ENCODE assay signal across 27 cellular contexts in genomic region chr10:106635947-106636346, GRCh38.
"Had no signal": no experiment of that assay in that cellular context is flagged by ENCODE, and none has a peak within 500 bp of the region (broad histone marks: within the 10 kb centered on the region; RNA-seq: fewer than 3 reads in every experiment).

No MANE protein-coding gene starts in this region.

- H3K4me2 ChIP-seq: neural progenitor cell had no signal

- H3K36me3 Mint-ChIP-seq: natural killer cell; neural progenitor cell; stimulated activated effector memory CD8-positive, alpha-beta T cell treated with anti-CD3 and anti-CD28 coated beads, Interleukin-12 subunit alpha, Interleukin-12 subunit beta, amount 100 ng/mL, for 72 hours; stimulated activated naive B cell treated with anti-CD40 and anti-IgM and Interleukin-4, amounts not matched to agents 10 μg/mL and 1 μg/mL and 100 μg/mL, for 72 hours; type B pancreatic cell had no signal

- H3K27ac ChIP-seq: ovary, parathyroid adenoma, psoas muscle, right lobe of liver, sigmoid colon, stomach, thoracic aorta, tibial artery, transverse colon, vagina had no signal

- ATAC-seq: natural killer cell; right cardiac atrium; right lobe of liver; stimulated activated effector memory CD8-positive, alpha-beta T cell treated with anti-CD3 and anti-CD28 coated beads, Interleukin-12 subunit alpha, Interleukin-12 subunit beta, amount 100 ng/mL, for 72 hours; stimulated activated naive B cell treated with anti-CD40 and anti-IgM and Interleukin-4, amounts not matched to agents 10 μg/mL and 1 μg/mL and 100 μg/mL, for 72 hours had no signal

- DNase-seq: natural killer cell; occipital lobe; ovary; posterior cingulate gyrus; psoas muscle; right cardiac atrium; right lobe of liver; sigmoid colon; small intestine; stimulated activated CD4-positive, alpha-beta T cell treated with anti-CD3 and anti-CD28 coated beads, Interleukin-15, amount 100 ng/mL, for 24 hours; stimulated activated CD4-positive, alpha-beta T cell treated with anti-CD3 and anti-CD28 coated beads, Interleukin-2, amount 100 ng/mL, for 24 hours; stimulated activated CD4-positive, alpha-beta T cell treated with anti-CD3 and anti-CD28 coated beads, Interleukin-2, amount 100 ng/mL, for 48 hours; stimulated activated CD4-positive, alpha-beta T cell treated with anti-CD3 and anti-CD28 coated beads, Interleukin-4, amount 100 ng/mL, for 24 hours; stimulated activated naive B cell treated with anti-CD40 and anti-IgM and Interleukin-4, amounts not matched to agents 10 μg/mL and 1 μg/mL and 100 μg/mL, for 72 hours; stimulated activated naive CD4-positive, alpha-beta T cell treated with Interleukin-2 at 50 U/mL for 16 hours; stomach; tibial artery; transverse colon had no signal

- H3K4me3 ChIP-seq: neural progenitor cell, ovary, psoas muscle, right lobe of liver, sigmoid colon, stomach, thoracic aorta, tibial artery, transverse colon, vagina had no signal

- H3K9ac ChIP-seq: neural progenitor cell, parathyroid adenoma had no signal

- H3K9me3 ChIP-seq: ovary, psoas muscle, right lobe of liver, stomach, thoracic aorta, tibial artery, transverse colon, vagina had no signal

- H3K4me3 Mint-ChIP-seq: natural killer cell; nephron; neural progenitor cell; stimulated activated effector memory CD8-positive, alpha-beta T cell treated with anti-CD3 and anti-CD28 coated beads, Interleukin-12 subunit alpha, Interleukin-12 subunit beta, amount 100 ng/mL, for 72 hours; stimulated activated naive B cell treated with anti-CD40 and anti-IgM and Interleukin-4, amounts not matched to agents 10 μg/mL and 1 μg/mL and 100 μg/mL, for 72 hours; stimulated activated naive CD8-positive, alpha-beta T cell treated with anti-CD3 and anti-CD28 coated beads, Interleukin-15, Interleukin-2, amounts not matched to agents 100 ng/mL and 50 ng/mL, for 24 hours; type B pancreatic cell had no signal

- H3K36me3 ChIP-seq: neural progenitor cell, ovary, right lobe of liver, sigmoid colon, stomach, thoracic aorta, tibial artery, transverse colon, vagina had no signal

- H3K4me1 Mint-ChIP-seq: natural killer cell; nephron; neural progenitor cell; stimulated activated effector memory CD8-positive, alpha-beta T cell treated with anti-CD3 and anti-CD28 coated beads, Interleukin-12 subunit alpha, Interleukin-12 subunit beta, amount 100 ng/mL, for 72 hours; stimulated activated naive B cell treated with anti-CD40 and anti-IgM and Interleukin-4, amounts not matched to agents 10 μg/mL and 1 μg/mL and 100 μg/mL, for 72 hours had no signal

- H3K27me3 Mint-ChIP-seq: progenitor cell of endocrine pancreas; stimulated activated naive B cell treated with anti-CD40 and anti-IgM and Interleukin-4, amounts not matched to agents 10 μg/mL and 1 μg/mL and 100 μg/mL, for 72 hours; stimulated activated naive CD8-positive, alpha-beta T cell treated with anti-CD3 and anti-CD28 coated beads, Interleukin-15, Interleukin-2, amounts not matched to agents 100 ng/mL and 50 ng/mL, for 24 hours; type B pancreatic cell had no signal

- H3K79me2 ChIP-seq: parathyroid adenoma had no signal

- H3K9me3 Mint-ChIP-seq: nephron; neural progenitor cell; stimulated activated naive B cell treated with anti-CD40 and anti-IgM and Interleukin-4, amounts not matched to agents 10 μg/mL and 1 μg/mL and 100 μg/mL, for 72 hours; stimulated activated naive CD8-positive, alpha-beta T cell treated with anti-CD3 and anti-CD28 coated beads, Interleukin-15, Interleukin-2, amounts not matched to agents 100 ng/mL and 50 ng/mL, for 24 hours; type B pancreatic cell had no signal

- H3K27me3 ChIP-seq: neural progenitor cell, ovary, right lobe of liver, sigmoid colon, stomach, tibial artery, transverse colon, vagina had no signal

- H2AFZ ChIP-seq: neural progenitor cell, parathyroid adenoma had no signal

- H3K4me1 ChIP-seq: parathyroid adenoma, psoas muscle, right lobe of liver, sigmoid colon, stomach, tibial artery, transverse colon, vagina had no signal

- H3K27ac Mint-ChIP-seq: natural killer cell; nephron; neural progenitor cell; progenitor cell of endocrine pancreas; stimulated activated effector memory CD8-positive, alpha-beta T cell treated with anti-CD3 and anti-CD28 coated beads, Interleukin-12 subunit alpha, Interleukin-12 subunit beta, amount 100 ng/mL, for 72 hours; stimulated activated naive B cell treated with anti-CD40 and anti-IgM and Interleukin-4, amounts not matched to agents 10 μg/mL and 1 μg/mL and 100 μg/mL, for 72 hours; stimulated activated naive CD8-positive, alpha-beta T cell treated with anti-CD3 and anti-CD28 coated beads, Interleukin-15, Interleukin-2, amounts not matched to agents 100 ng/mL and 50 ng/mL, for 24 hours; type B pancreatic cell had no signal
